In genomic region chr13:41193919-41194824, GRCh38 we compare ENCODE assay signal across 8 cellular contexts. TPM values are rescaled to one million over a fixed set of nuclear protein-coding genes. Genes with fewer than 3 reads are reported as not detected.
DNase-seq lines count a peak whose midpoint lies in the region; ATAC-seq and TF ChIP-seq lines count a peak whose summit lies in the region.

TSS of gene KBTBD7 (minus strand) at chr13:41194569. CDS start at chr13:41194257, 312 bp downstream.

- H3K27me3 ChIP-seq in KMS-11 (ENCODE audit: insufficient read depth, low read depth) = no peaks in the 10 kb centered on the region
- H3K27me3 ChIP-seq in Panc1 (ENCODE audit: control insufficient read depth, insufficient read depth, low read length) = no peaks in the 10 kb centered on the region
- no peaks in the 10 kb centered on the region for H3K27me3 ChIP-seq in esophagus (ENCODE audit: control insufficient read depth in 1 of 2, insufficient read depth in 2 of 2, low read length in 2 of 2)
- H3K27me3 ChIP-seq in mucosa of rectum (ENCODE audit: control insufficient read depth in 2 of 2, insufficient read depth in 2 of 2, low read length in 2 of 2) = no peaks in the 10 kb centered on the region

- peaks cover 37% of the 10 kb centered on the region for H3K4me1 Mint-ChIP-seq in activated T-cell treated with anti-CD3 and anti-CD28 coated beads, Interleukin-2, amount 50 U/mL, for 4 hours (ENCODE audit: low read depth)

- DNase-seq in DMS79 treated with DMSO at 0.1 percent for 48 hours (lab: John Stamatoyannopoulos, UW) (peak; percentile 78), Panc1 (ENCODE audit: low read depth, low spot score) (peak; percentile 63)
- peak; percentile 92 for DNase-seq in activated T-cell treated with anti-CD3 and anti-CD28 coated beads, Interleukin-2, amount 50 U/mL, for 4 hours
- peak; percentile 84 to 91 for DNase-seq in stimulated activated CD8-positive, alpha-beta memory T cell treated with anti-CD3 and anti-CD28 coated beads, Interleukin-4, amount 100 ng/mL, for 4 hours (ENCODE audit: low read depth in 2 of 2, low spot score in 1 of 2)

- peak within 1 kb of the TSS; percentile 63 for H3K4me2 ChIP-seq in KMS-11

- H3K4me3 ChIP-seq in KMS-11 (IDR thresholded peaks at IDR 0.05; ENCODE audit: insufficient read depth, low read depth, low read length) (no peak within 1 kb of the TSS), Panc1 (ENCODE audit: low read depth in 2 of 2, low read length in 2 of 2) (peak within 1 kb of the TSS; percentile 56 to 64), esophagus (ENCODE audit: low read depth in 1 of 2, low read length in 2 of 2) (peak within 1 kb of the TSS; percentile 65 to 77), mucosa of rectum (ENCODE audit: low read length in 2 of 2) (peak within 1 kb of the TSS; percentile 89 to 92)

- H3K79me2 ChIP-seq in KMS-11 (ENCODE audit: insufficient read depth, low read depth) = no peaks in the 10 kb centered on the region

- no TSS peak for BruUV-seq in Panc1 (replicated peaks; lab: Mats Ljungman, UMichigan)

- intact Hi-C loops in Panc1 (cut with micrococcal nuclease; ENCODE audit: unreplicated experiment) = loop anchor here (10.0 kb wide), 1 partner anchor 119 kb away; no protein-coding TSS in a partner anchor

- H3K27ac ChIP-seq in KMS-11 = no peak within 1 kb of the TSS
- H3K27ac ChIP-seq in Panc1 (ENCODE audit: low read length) = peak within 1 kb of the TSS; percentile 79
- H3K27ac ChIP-seq in esophagus (ENCODE audit: low read depth in 2 of 2, low read length in 1 of 2) = peak within 1 kb of the TSS; percentile 86 to 87
- peak within 1 kb of the TSS; percentile 75 to 84 for H3K27ac ChIP-seq in mucosa of rectum (ENCODE audit: low read depth in 2 of 2, low read length in 2 of 2)

- H3K9me3 ChIP-seq in Panc1 (ENCODE audit: control insufficient read depth, insufficient read depth, low read depth, low read length) = no peaks in the 10 kb centered on the region
- no peaks in the 10 kb centered on the region for H3K9me3 ChIP-seq in esophagus (ENCODE audit: control insufficient read depth in 2 of 2, insufficient read depth in 1 of 2, low read depth in 1 of 2, low read length in 1 of 2)
- no peaks in the 10 kb centered on the region for H3K9me3 ChIP-seq in mucosa of rectum (ENCODE audit: control insufficient read depth in 2 of 2, low read length in 2 of 2)

- WGBS in esophagus, 2 donors = 10 to 12% methylated on average over 61 to 66 of the region's 66 CpGs

- H3K27me3 Mint-ChIP-seq in activated T-cell treated with anti-CD3 and anti-CD28 coated beads, Interleukin-2, amount 50 U/mL, for 4 hours (ENCODE audit: low read depth) = no peaks in the 10 kb centered on the region

- H4K20me1 ChIP-seq in KMS-11 (ENCODE audit: insufficient read depth) = no peaks in the 10 kb centered on the region

- in situ Hi-C loops in Panc1 (cut with HindIII; ENCODE audit: low pct_unique_long_range_greater_than_20kb, low sequenced_read_pairs) = no loop called here

- H3K36me3 ChIP-seq in KMS-11 (ENCODE audit: insufficient read depth) = no peaks in the 10 kb centered on the region
- no peaks in the 10 kb centered on the region for H3K36me3 ChIP-seq in Panc1 (ENCODE audit: control insufficient read depth, insufficient read depth, low read length)
- H3K36me3 ChIP-seq in esophagus (ENCODE audit: control insufficient read depth in 2 of 2, insufficient read depth in 2 of 2, low read length in 1 of 2) = no peaks in the 10 kb centered on the region
- peaks cover 0 to 2% of the 10 kb centered on the region in 2 donors for H3K36me3 ChIP-seq in mucosa of rectum (ENCODE audit: control insufficient read depth in 2 of 2, insufficient read depth in 2 of 2, low read length in 2 of 2)

- H3K9ac ChIP-seq in KMS-11 (peak within 1 kb of the TSS; percentile 37; the same call in 1 of the 2 replicates), mucosa of rectum (ENCODE audit: low read depth in 1 of 2, low read length in 2 of 2) (peak within 1 kb of the TSS; percentile 74 to 80)

- no peak for TF ChIP-seq CTCF in KMS-11 (conservative IDR thresholded peaks at IDR 0.05; ENCODE audit: low read depth, low read length)
- TF ChIP-seq CTCF in Panc1 (IDR thresholded peaks at IDR 0.05) = no peak

- ATAC-seq in GM21786 (IDR thresholded peaks at IDR 0.05; ENCODE audit: unreplicated experiment) (peak; percentile 93), Panc1 (peak; percentile 100)
- ATAC-seq in activated T-cell treated with anti-CD3 and anti-CD28 coated beads, Interleukin-2, amount 50 U/mL, for 4 hours = peak; percentile 98 to 99

- POLR2A ChIA-PET in Panc1 (lab: Charles Lee) = interaction anchor here (0.5 kb wide), 1 partner anchor 372 kb away, joined by 8 read pairs; no protein-coding TSS in a partner anchor

- peaks cover 12% of the 10 kb centered on the region for H3K36me3 Mint-ChIP-seq in activated T-cell treated with anti-CD3 and anti-CD28 coated beads, Interleukin-2, amount 50 U/mL, for 4 hours (ENCODE audit: insufficient read depth)

- H3K9me3 Mint-ChIP-seq in activated T-cell treated with anti-CD3 and anti-CD28 coated beads, Interleukin-2, amount 50 U/mL, for 4 hours = peaks cover 3% of the 10 kb centered on the region

- H3K4me3 Mint-ChIP-seq in activated T-cell treated with anti-CD3 and anti-CD28 coated beads, Interleukin-2, amount 50 U/mL, for 4 hours = peak within 1 kb of the TSS; percentile 91

- CTCF ChIA-PET in Panc1 (lab: Charles Lee) = interaction anchor here (0.6 kb wide), 1 partner anchor 156 kb away, joined by 4 read pairs; no protein-coding TSS in a partner anchor

- H2AFZ ChIP-seq in KMS-11 (ENCODE audit: low read depth) = peak within 1 kb of the TSS; percentile 87

- peaks cover 4% of the 10 kb centered on the region for H3K4me1 ChIP-seq in KMS-11 (ENCODE audit: low read depth, poor library complexity, severe bottlenecking)
- H3K4me1 ChIP-seq in Panc1 (ENCODE audit: control insufficient read depth, insufficient read depth, low read length) = peaks cover 3% of the 10 kb centered on the region; the same call in 1 of the 2 replicates
- peaks cover 0 to 8% of the 10 kb centered on the region in 2 donors for H3K4me1 ChIP-seq in esophagus (ENCODE audit: control insufficient read depth in 2 of 2, insufficient read depth in 2 of 2, low read length in 1 of 2)
- H3K4me1 ChIP-seq in mucosa of rectum (ENCODE audit: control insufficient read depth in 2 of 2, insufficient read depth in 2 of 2, low read length in 2 of 2) = peaks cover 0 to 5% of the 10 kb centered on the region in 2 donors

RNA-seq across cellular contexts. Expression of gene KBTBD7, which starts in this region (rescaled TPM):
- total RNA-seq in Panc1 (2021; ENCODE audit: unreplicated experiment) = 5.5 TPM
- polyA plus RNA-seq in Panc1 (2012; ENCODE audit: insufficient read length) = 4.2 TPM
- total RNA-seq in activated T-cell treated with anti-CD3 and anti-CD28 coated beads, Interleukin-2, amount 50 U/mL, for 4 hours = 1 to 10 TPM; 2.4 to 3.0 (median 2.7) TPM
- 1 to 10 TPM; 1.4 to 1.8 TPM for polyA plus RNA-seq in esophagus
